Comparison of ENCODE assay signal across 8 cellular contexts in genomic region chr12:87953257-87953860, GRCh38.
A peak's percentile ranks its signal among the peaks of the same experiment; 100 is the strongest.
DNase-seq lines count a peak whose midpoint lies in the region; ATAC-seq, FAIRE-seq and TF ChIP-seq lines count a peak whose summit lies in the region.

No MANE protein-coding gene starts in this region.

- no peaks in the 10 kb centered on the region for H3K4me1 ChIP-seq in thoracic aorta (ENCODE audit: control insufficient read depth in 1 of 2, low read depth in 2 of 2)

- DNase-seq in DMS153 (lab: John Stamatoyannopoulos, UW): peak; percentile 6
- DNase-seq in RCC 7860 (ENCODE audit: low spot score): peak; percentile 39
- DNase-seq in fibroblast of peridontal ligament (ENCODE audit: extremely low read depth): peak; percentile 88
- DNase-seq in thoracic aorta (ENCODE audit: low spot score): no peak
- DNase-seq in naive thymus-derived CD8-positive, alpha-beta T cell: no peak

- H3K9me3 Mint-ChIP-seq in naive thymus-derived CD8-positive, alpha-beta T cell: peaks cover 0 to 4% (median 0%) of the 10 kb centered on the region in 9 donors

- H3K4me3 Mint-ChIP-seq in naive thymus-derived CD8-positive, alpha-beta T cell: no peak overlapping the region

- H3K27ac ChIP-seq in thoracic aorta: no peak overlapping the region

- no peaks in the 10 kb centered on the region for H3K4me1 Mint-ChIP-seq in naive thymus-derived CD8-positive, alpha-beta T cell

- peak; percentile 76 for FAIRE-seq in RCC 7860 (lab: Jason Lieb, UNC)

- H3K27ac Mint-ChIP-seq in naive thymus-derived CD8-positive, alpha-beta T cell: no peak overlapping the region

- ATAC-seq in HG03432 (IDR thresholded peaks at IDR 0.05; ENCODE audit: unreplicated experiment) (peak; percentile 57), thoracic aorta (ENCODE audit: insufficient number of reproducible peaks, low FRiP score, low read depth) (no peak), GM19463 (IDR thresholded peaks at IDR 0.05; ENCODE audit: unreplicated experiment) (no peak), GM18517 (IDR thresholded peaks at IDR 0.05; ENCODE audit: unreplicated experiment) (no peak)
- ATAC-seq in naive thymus-derived CD8-positive, alpha-beta T cell: no peak

- POLR2A ChIA-PET in naive thymus-derived CD8-positive, alpha-beta T cell (lab: Charles Lee): no interaction called here

- H3K27me3 Mint-ChIP-seq in naive thymus-derived CD8-positive, alpha-beta T cell: peaks cover 0 to 6% (median 0%) of the 10 kb centered on the region in 5 donors

- H3K36me3 Mint-ChIP-seq in naive thymus-derived CD8-positive, alpha-beta T cell: no peaks in the 10 kb centered on the region

- no peaks in the 10 kb centered on the region for H3K36me3 ChIP-seq in thoracic aorta

- no peaks in the 10 kb centered on the region for H3K27me3 ChIP-seq in thoracic aorta (replicated peaks; ENCODE audit: insufficient read depth)

- no peak overlapping the region for H3K4me3 ChIP-seq in thoracic aorta

- H3K9me3 ChIP-seq in thoracic aorta: no peaks in the 10 kb centered on the region

- peak; percentile 28 for TF ChIP-seq CTCF in thoracic aorta (IDR thresholded peaks at IDR 0.05)

Comparison
In these comparisons a context has a peak if more than half of its experiments do, and no peak if none do; other contexts are left out.
1. DNase-seq: peak in DMS153 (single experiment), RCC 7860 (single experiment) and fibroblast of peridontal ligament (single experiment); none in thoracic aorta (single experiment) and naive thymus-derived CD8-positive, alpha-beta T cell (0 of 10).